ENCODE assay signal across 8 cellular contexts in the genomic region with DNA sequence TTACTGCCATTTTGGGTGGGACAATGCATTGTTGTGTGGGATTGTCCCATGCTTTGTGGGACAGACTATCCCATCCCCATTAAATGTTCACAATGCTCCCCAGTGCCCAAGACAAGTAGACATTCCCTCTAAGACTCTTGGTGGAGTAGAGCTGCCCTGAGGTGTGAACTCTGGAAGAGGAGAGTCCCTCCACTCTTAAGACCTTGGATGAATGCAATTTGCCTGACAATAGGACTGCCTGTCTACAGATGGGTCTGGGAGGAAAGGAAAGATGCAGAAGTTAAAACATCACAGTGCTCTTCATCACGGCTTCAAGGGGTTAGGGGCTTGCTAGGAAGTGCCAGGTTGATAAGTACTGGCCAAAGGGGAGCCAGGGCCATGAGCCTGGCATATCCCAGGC. TPM values are rescaled to one million over a fixed set of nuclear protein-coding genes. Genes with fewer than 3 reads are reported as not detected.
DNase-seq lines count a peak whose midpoint lies in the region; FAIRE-seq and TF ChIP-seq lines count a peak whose summit lies in the region.
"Not testable (repeated sequence)": the region's sequence is repeated elsewhere in the genome, so short reads cannot be mapped to it uniquely, and the experiment has no call there.

No MANE protein-coding gene starts in this region.

- H2BK5ac ChIP-seq in H9 (ENCODE audit: insufficient read length, low read length) = not testable (repeated sequence)
- peak overlapping the region; percentile 96; the same call in 1 of the 2 replicates for H2BK5ac ChIP-seq in H1 (ENCODE audit: low read depth, low read length)

- TF ChIP-seq RAD21 in H1 (IDR thresholded peaks at IDR 0.05 in 1 of 2, conservative IDR thresholded peaks at IDR 0.05 in 1 of 2; ENCODE audit: low read depth in 2 of 2, low read length in 2 of 2) = not testable (repeated sequence)

- peaks cover 13% of the 10 kb centered on the region for H3K4me1 ChIP-seq in H9 (ENCODE audit: insufficient read depth, low read length)
- peaks cover 9 to 20% (median 19%) of the 10 kb centered on the region in 4 experiments for H3K4me1 ChIP-seq in H1 (replicated peaks in 1 of 4; ENCODE audit: control insufficient read depth in 3 of 4, insufficient read depth in 4 of 4, low read length in 3 of 4)
- H3K4me1 ChIP-seq in iPS-20b (ENCODE audit: insufficient read depth, low read length) = peaks cover 26% of the 10 kb centered on the region

- peak overlapping the region; percentile 76 for H3K27ac Mint-ChIP-seq in Calu3 (ENCODE audit: unreplicated experiment)
- peak overlapping the region; percentile 96 to 99 (median 97) for H3K27ac Mint-ChIP-seq in H9
- peak overlapping the region; percentile 53 for H3K27ac Mint-ChIP-seq in T-helper 2 cell treated with Interferon-gamma antibody and Interleukin-4, amounts not matched to agents 5 μg/mL and 100 μg/mL, for 36 hours
- H3K27ac Mint-ChIP-seq in nephron = peak overlapping the region; percentile 81 to 94 (median 83)

- not testable (repeated sequence) for H2AFZ ChIP-seq in H9 (ENCODE audit: low read length); H1 (ENCODE audit: low read length)

- H4K20me1 ChIP-seq in H9 (ENCODE audit: control insufficient read depth, insufficient read depth, insufficient read length); H1 (replicated peaks in 1 of 2; ENCODE audit: control insufficient read depth in 1 of 2, insufficient read depth in 2 of 2, low read length in 2 of 2): not testable (repeated sequence)

- POLR2A ChIA-PET in H1 (lab: Charles Lee; ENCODE audit: partially characterized antibody) = interaction anchor here (1.2 to 11.5 kb wide), 9 partner anchors 10 to 107 kb away, joined by 3 to 143 read pairs (median 6); partner anchors contain the start of gene BMF

- H3K27ac ChIP-seq in H9 (ENCODE audit: insufficient read length, low read depth, low read length) (peak overlapping the region; percentile 79), H1 (ENCODE audit: low read depth, low read length) (peak overlapping the region; percentile 64), iPS-20b (ENCODE audit: low read length) (peak overlapping the region; percentile 77)

- H3K36me3 Mint-ChIP-seq in Calu3 (ENCODE audit: insufficient read depth, unreplicated experiment); H9 (ENCODE audit: insufficient read depth in 1 of 3, low read depth in 3 of 3); T-helper 2 cell treated with Interferon-gamma antibody and Interleukin-4, amounts not matched to agents 5 μg/mL and 100 μg/mL, for 36 hours (ENCODE audit: low read depth); nephron (ENCODE audit: low read depth): not testable (repeated sequence)

- not testable (repeated sequence) for H3K4me3 ChIP-seq in H1 (ENCODE audit: extremely low read depth in 1 of 4, insufficient read depth in 2 of 4, low read depth in 3 of 4, low read length in 4 of 4)
- peak overlapping the region; percentile 29; the same call in 1 of the 2 replicates for H3K4me3 ChIP-seq in iPS-20b (ENCODE audit: low read length)

- H2AK5ac ChIP-seq in H9 (ENCODE audit: insufficient read length, low read length); H1 (ENCODE audit: low read depth, low read length): not testable (repeated sequence)

- H2BK12ac ChIP-seq in H9 (ENCODE audit: insufficient read length, low read depth, low read length); H1 (ENCODE audit: low read depth, low read length): not testable (repeated sequence)

- H3K9me3 ChIP-seq in H9 (ENCODE audit: control insufficient read depth, low read depth, low read length); H1 (ENCODE audit: insufficient read depth in 2 of 2, low read depth in 1 of 2, low read length in 1 of 2); iPS-20b (ENCODE audit: insufficient read depth, low read depth, low read length): not testable (repeated sequence)

- H4K5ac ChIP-seq in H9 (ENCODE audit: insufficient read length, low read depth, low read length); H1 (ENCODE audit: insufficient read length, low read depth, low read length): not testable (repeated sequence)

- not testable (repeated sequence) for H3K79me1 ChIP-seq in H9 (ENCODE audit: insufficient read depth, low read depth, low read length, poor library complexity, severe bottlenecking); H1 (ENCODE audit: low read depth, low read length)

- H3K9me3 Mint-ChIP-seq in Calu3 (ENCODE audit: low read depth, unreplicated experiment); H9; T-helper 2 cell treated with Interferon-gamma antibody and Interleukin-4, amounts not matched to agents 5 μg/mL and 100 μg/mL, for 36 hours; nephron: not testable (repeated sequence)

- not testable (repeated sequence) for TF ChIP-seq EP300 in H1 (IDR thresholded peaks at IDR 0.05; ENCODE audit: borderline replicate concordance in 1 of 2, low read depth in 2 of 2, low read length in 2 of 2)

- not testable (repeated sequence) for TF ChIP-seq CTCF in Calu3 (IDR thresholded peaks at IDR 0.05; ENCODE audit: unreplicated experiment); H9 (conservative IDR thresholded peaks at IDR 0.05); H1 (IDR thresholded peaks at IDR 0.05; ENCODE audit: control extremely low read depth in 1 of 3, insufficient read depth in 1 of 3, low read depth in 1 of 3, low read length in 3 of 3); nephron (IDR thresholded peaks at IDR 0.05; ENCODE audit: unreplicated experiment in 3 of 3)

- not testable (repeated sequence) for H3K14ac ChIP-seq in H9 (ENCODE audit: insufficient read depth, low read length); H1 (ENCODE audit: insufficient read length)

- intact Hi-C loops in Calu3 (cut with micrococcal nuclease; ENCODE audit: unreplicated experiment) = not testable (repeated sequence)

- H3K36me3 ChIP-seq in H1 (ENCODE audit: control insufficient read depth in 2 of 4, insufficient read depth in 4 of 4, low read length in 3 of 4); iPS-20b (ENCODE audit: insufficient read depth, low read depth, low read length): not testable (repeated sequence)

- not testable (repeated sequence) for H4K91ac ChIP-seq in H9 (ENCODE audit: insufficient read length, low read depth, low read length)
- peak overlapping the region; percentile 61 for H4K91ac ChIP-seq in H1 (replicated peaks; ENCODE audit: insufficient read length, low read length)

- H3K27me3 ChIP-seq in H9 (ENCODE audit: insufficient read depth, low read length); H1 (replicated peaks in 1 of 4; ENCODE audit: control insufficient read depth in 3 of 4, extremely low read depth in 1 of 4, insufficient read depth in 3 of 4, low read length in 3 of 4); iPS-20b (ENCODE audit: insufficient read depth, low read length): not testable (repeated sequence)

- not testable (repeated sequence) for H3T11ph ChIP-seq in H9 (ENCODE audit: low read length)

- DNase-seq in Calu3; T-helper 2 cell treated with Interferon-gamma antibody and Interleukin-4, amounts not matched to agents 5 μg/mL and 100 μg/mL, for 36 hours (ENCODE audit: low spot score): not testable (repeated sequence)
- DNase-seq in H9 (peak; percentile 57), NCI-H1417 (lab: John Stamatoyannopoulos, UW) (peak in 2 of 3 experiments; percentile 15 to 35), NCI-H526 (lab: John Stamatoyannopoulos, UW) (peak; percentile 57 to 70), H1 (ENCODE audit: low read depth in 1 of 2, low spot score in 2 of 2) (peak in 1 of 2 experiments; percentile 46)

- not testable (repeated sequence) for H2BK20ac ChIP-seq in H9 (ENCODE audit: low read depth, low read length, poor library complexity, severe bottlenecking)
- H2BK20ac ChIP-seq in H1 (ENCODE audit: low read length) = 0 out of 2 replicates have a peak overlapping the region, but pooled peaks have one; percentile 55

- BruUV-seq in Calu3 (replicated peaks; lab: Mats Ljungman, UMichigan) = not testable (repeated sequence)

- H3K4me1 Mint-ChIP-seq in Calu3 (ENCODE audit: low read depth, unreplicated experiment) (peaks cover 36% of the 10 kb centered on the region), H9 (peaks cover 41% of the 10 kb centered on the region in 2 experiments), nephron (peaks cover 28% of the 10 kb centered on the region)
- not testable (repeated sequence) for H3K4me1 Mint-ChIP-seq in T-helper 2 cell treated with Interferon-gamma antibody and Interleukin-4, amounts not matched to agents 5 μg/mL and 100 μg/mL, for 36 hours (ENCODE audit: low read depth)

- not testable (repeated sequence) for H3K56ac ChIP-seq in H9 (ENCODE audit: insufficient read length, low read depth, low read length); H1 (replicated peaks; ENCODE audit: insufficient read length, low read depth, low read length)

- not testable (repeated sequence) for H2BK15ac ChIP-seq in H9 (ENCODE audit: low read depth, low read length); H1 (ENCODE audit: low read length)

- H4K8ac ChIP-seq in H9 (replicated peaks; ENCODE audit: insufficient read length, low read depth, low read length); H1 (ENCODE audit: extremely low read depth, insufficient read depth, low read length): not testable (repeated sequence)

- H3K18ac ChIP-seq in H9 (ENCODE audit: insufficient read length, low read depth, low read length) (peak overlapping the region; percentile 58), H1 (ENCODE audit: extremely low read depth, low read length) (peak overlapping the region; percentile 36)

- peak; percentile 92 for FAIRE-seq in H1 (lab: Jason Lieb, UNC)

- CTCF ChIA-PET in Calu3 (lab: Charles Lee) (interaction anchor here (0.9 kb wide), 1 partner anchor 108 kb away, joined by 3 read pairs; no protein-coding TSS in a partner anchor), H1 (lab: Charles Lee; ENCODE audit: partially characterized antibody) (interaction anchor here (0.6 to 16.9 kb wide), 6 partner anchors 21 to 101 kb away, joined by 3 to 249 read pairs (median 3); partner anchors contain the start of gene BMF)

- H2BK120ac ChIP-seq in H9 (ENCODE audit: low read depth, low read length, poor library complexity, severe bottlenecking) = not testable (repeated sequence)
- peak overlapping the region; percentile 58 for H2BK120ac ChIP-seq in H1 (replicated peaks; ENCODE audit: low read depth, low read length)

- H3K4me3 Mint-ChIP-seq in Calu3 (ENCODE audit: low read depth, unreplicated experiment) = peak overlapping the region; percentile 18
- H3K4me3 Mint-ChIP-seq in H9 = peak overlapping the region; percentile 58 to 62; a peak in 4 of 5 replicates
- not testable (repeated sequence) for H3K4me3 Mint-ChIP-seq in T-helper 2 cell treated with Interferon-gamma antibody and Interleukin-4, amounts not matched to agents 5 μg/mL and 100 μg/mL, for 36 hours; nephron

- H3K79me2 ChIP-seq in H9 (ENCODE audit: insufficient read depth, low read length); H1 (ENCODE audit: control insufficient read depth in 1 of 2, insufficient read depth in 2 of 2, low read length in 2 of 2): not testable (repeated sequence)

- H3K27me3 Mint-ChIP-seq in Calu3 (ENCODE audit: unreplicated experiment); H9 (ENCODE audit: low read depth); T-helper 2 cell treated with Interferon-gamma antibody and Interleukin-4, amounts not matched to agents 5 μg/mL and 100 μg/mL, for 36 hours (ENCODE audit: low read depth); nephron (ENCODE audit: low read depth): not testable (repeated sequence)

- not testable (repeated sequence) for H3K23ac ChIP-seq in H9 (ENCODE audit: insufficient read length, low read depth, low read length); H1 (ENCODE audit: insufficient read length)

- WGBS in H9 (ENCODE audit: extremely low coverage, insufficient read length, low lambda C conversion rate) = no CpG with 5 or more reads among the region's 1 CpG
- WGBS in H1 (ENCODE audit: extremely low coverage in 1 of 2, insufficient coverage in 1 of 2, insufficient read length in 1 of 2, insufficient replicate concordance in 2 of 2, low coverage in 1 of 2, low lambda C conversion rate in 2 of 2, missing lambda C conversion rate in 1 of 2), 2 experiments = 30% methylated on average over 1 of the region's 1 CpG; no CpG with 5 or more reads in 1 of the 2 experiments

- H3K23me2 ChIP-seq in H9 (ENCODE audit: insufficient read length, low read depth, low read length, poor library complexity, severe bottlenecking); H1 (ENCODE audit: low read depth, low read length): not testable (repeated sequence)

- H3K9ac ChIP-seq in H9 (ENCODE audit: extremely low read depth, insufficient read length, low read length); H1 (replicated peaks in 1 of 4; ENCODE audit: extremely low read depth in 1 of 4, low read depth in 3 of 4, low read length in 3 of 4): not testable (repeated sequence)
- H3K9ac ChIP-seq in iPS-20b (ENCODE audit: low read depth, low read length) = peak overlapping the region; percentile 20; the same call in 1 of the 2 replicates

- TF ChIP-seq POLR2A in H1 (IDR thresholded peaks at IDR 0.05; ENCODE audit: control extremely low read depth in 1 of 2, low read depth in 2 of 2, low read length in 2 of 2) = not testable (repeated sequence)

- not testable (repeated sequence) for H3K4ac ChIP-seq in H9 (ENCODE audit: low read depth, low read length); H1 (replicated peaks; ENCODE audit: insufficient read length, low read depth, low read length)

- H3K4me2 ChIP-seq in H9 (ENCODE audit: insufficient read depth, insufficient read length, low read length) (peak overlapping the region; percentile 27), H1 (ENCODE audit: insufficient read depth in 1 of 2, low read depth in 2 of 2, low read length in 2 of 2) (peak overlapping the region; percentile 51 to 77)

RNA-seq across cellular contexts. Expression of gene BUB1B, which starts 6.0 kb away (rescaled TPM):
- total RNA-seq in Calu3 (2022) (39.0 and 41.8 TPM in 2 replicates), H9 (2021) (83.2 and 86.5 TPM in 2 replicates)
- 144 and 153 TPM in 2 replicates for total RNA-seq in H1 (2021; fragmentation: NEBNext Ultra II Directional; extraction: Animal tissue kit (Norgen Biotek cat#: 25700))
- 31.7 and 48.9 TPM in 2 replicates for polyA plus RNA-seq in H1 (2011; rRNA removed)
- 68.3 TPM for polyA plus RNA-seq in H1 (2011; cell fraction: cytosol; rRNA removed)
- polyA plus RNA-seq in H1 (2011; cell fraction: nucleus; rRNA removed) = 101 TPM
- 93.4 to 126 TPM (median 104 TPM) in 4 replicates for polyA plus RNA-seq in H1 (2012, experiment 1 of 2)
- polyA plus RNA-seq in H1 (2012, experiment 2 of 2) = 5.9 TPM
- polyA plus RNA-seq in H1 (2013, experiment 1 of 2) = 72.9 TPM
- polyA plus RNA-seq in H1 (2013, experiment 2 of 2) = 69.3 TPM
- polyA minus RNA-seq in H1 (2011; rRNA and poly(A)+ RNA removed) = 72.1 and 91.2 TPM in 2 replicates
- polyA minus RNA-seq in H1 (2011; cell fraction: cytosol; rRNA and poly(A)+ RNA removed) = 43.2 TPM
- polyA minus RNA-seq in H1 (2011; cell fraction: nucleus; rRNA and poly(A)+ RNA removed) = 127 TPM

RNA-seq across cellular contexts. Expression of gene BMF, which starts 46.1 kb away (rescaled TPM):
- total RNA-seq in Calu3 (2022) (7.9 and 11.5 TPM in 2 replicates), H9 (2021) (13.2 and 15.0 TPM in 2 replicates)
- 24.2 and 30.9 TPM in 2 replicates for total RNA-seq in H1 (2021; fragmentation: NEBNext Ultra II Directional; extraction: Animal tissue kit (Norgen Biotek cat#: 25700))
- 21.2 and 29.0 TPM in 2 replicates for polyA plus RNA-seq in H1 (2011; rRNA removed)
- 23.4 TPM for polyA plus RNA-seq in H1 (2011; cell fraction: cytosol; rRNA removed)
- 28.4 TPM for polyA plus RNA-seq in H1 (2011; cell fraction: nucleus; rRNA removed)
- 20.6 to 25.4 TPM (median 23.4 TPM) in 4 replicates for polyA plus RNA-seq in H1 (2012, experiment 1 of 2)
- polyA plus RNA-seq in H1 (2012, experiment 2 of 2) = 20.0 TPM
- 9.5 TPM for polyA plus RNA-seq in H1 (2013, experiment 1 of 2)
- polyA plus RNA-seq in H1 (2013, experiment 2 of 2) = 9.4 TPM
- 36.9 and 38.5 TPM in 2 replicates for polyA minus RNA-seq in H1 (2011; rRNA and poly(A)+ RNA removed)
- polyA minus RNA-seq in H1 (2011; cell fraction: cytosol; rRNA and poly(A)+ RNA removed) = 23.9 TPM
- 28.7 TPM for polyA minus RNA-seq in H1 (2011; cell fraction: nucleus; rRNA and poly(A)+ RNA removed)
